ENCODE assay signal across 1 cellular context in the genomic region with DNA sequence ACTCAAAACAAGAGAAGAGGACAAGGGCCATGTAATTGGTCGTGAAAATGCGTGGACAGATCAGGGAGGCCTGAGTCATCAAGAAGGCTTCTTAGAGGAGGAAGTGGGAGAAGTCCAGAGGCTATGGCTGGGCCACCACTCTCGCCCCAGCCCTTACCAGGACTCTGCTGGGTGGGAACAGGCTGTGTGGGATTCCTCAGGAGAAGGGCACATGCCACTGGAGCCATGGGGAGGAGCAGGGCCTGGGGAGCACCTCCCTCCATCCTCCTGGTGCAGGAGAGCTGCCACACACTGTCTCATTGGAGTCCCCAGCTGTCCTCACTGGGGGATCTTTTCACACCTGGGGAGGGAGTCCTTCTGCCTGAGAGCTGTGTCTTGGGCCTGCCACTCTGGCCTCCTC.
TF ChIP-seq lines count a peak whose summit lies in the region.

No MANE protein-coding gene starts in this region.

TF ChIP-seq in IMR-90, 13 proteins besides CTCF, POLR2A, EP300 and RAD21:
- TF ChIP-seq MAZ (IDR thresholded peaks at IDR 0.05; ENCODE audit: borderline replicate concordance, low read depth, low read length) (no peak), ELK1 (IDR thresholded peaks at IDR 0.05; ENCODE audit: borderline replicate concordance, low read depth, low read length) (no peak), MXI1 (IDR thresholded peaks at IDR 0.05; ENCODE audit: borderline replicate concordance, low read depth, low read length) (no peak), MAFK (IDR thresholded peaks at IDR 0.05; ENCODE audit: low read depth, low read length) (no peak), USF2 (IDR thresholded peaks at IDR 0.05; ENCODE audit: low read depth, low read length) (no peak), CHD1 (IDR thresholded peaks at IDR 0.05; ENCODE audit: low read depth, low read length) (no peak), FOS (IDR thresholded peaks at IDR 0.05; ENCODE audit: low read depth, low read length) (no peak), SMC3 (IDR thresholded peaks at IDR 0.05; ENCODE audit: low read depth, low read length) (no peak), RFX5 (IDR thresholded peaks at IDR 0.05; ENCODE audit: low read depth, low read length) (no peak), BHLHE40 (IDR thresholded peaks at IDR 0.05; ENCODE audit: low read depth, low read length) (no peak), RCOR1 (IDR thresholded peaks at IDR 0.05; ENCODE audit: insufficient replicate concordance, low read length) (no peak), CEBPB (IDR thresholded peaks at IDR 0.05; ENCODE audit: low read depth, low read length) (no peak), NFE2L2 (IDR thresholded peaks at IDR 0.05; ENCODE audit: low read depth, low read length) (no peak)
TF ChIP-seq in IMR-90: peak in this region for 0.
